ENCODE assay signal across 26 cellular contexts in genomic region chr1:33710989-33711388, GRCh38.
DNase-seq lines count a peak whose midpoint lies in the region; ATAC-seq and TF ChIP-seq lines count a peak whose summit lies in the region.
"Had no signal": no experiment of that assay in that cellular context is flagged by ENCODE, and none has a peak within 500 bp of the region (broad histone marks: within the 10 kb centered on the region; RNA-seq: fewer than 3 reads in every experiment).

No MANE protein-coding gene starts in this region.

- no peaks in the 10 kb centered on the region for H3K27me3 ChIP-seq in BLaER1 treated with 17β-estradiol and CSF1 and Interleukin-3, amounts not matched to agents 10 nM and 100 nM
- no peaks in the 10 kb centered on the region for H3K27me3 ChIP-seq in MG63
- H3K27me3 ChIP-seq: brain microvascular endothelial cell, hepatocyte had no signal

- TF ChIP-seq CTCF in AG04449 (IDR thresholded peaks at IDR 0.05; ENCODE audit: insufficient read depth, low read length, missing control alignments) (no peak), astrocyte of the spinal cord (IDR thresholded peaks at IDR 0.05; ENCODE audit: low read depth, low read length) (no peak)

- DNase-seq in AG04449 (ENCODE audit: low read depth, low spot score) (peak; percentile 4), MG63 (peak; percentile 31), astrocyte of the spinal cord (ENCODE audit: low read depth, low spot score) (peak; percentile 19), OCI-M1 (lab: John Stamatoyannopoulos, UW) (no peak)
- DNase-seq: activated CD4-positive, alpha-beta T cell treated with anti-CD3 and anti-CD28 coated beads for 4 hours; activated CD8-positive, alpha-beta T cell treated with anti-CD3 and anti-CD28 coated beads, Interleukin-2, amount 10 ng/mL, durations not matched to agents 7 days and 5 days; activated naive CD4-positive, alpha-beta T cell treated with anti-CD3 and anti-CD28 coated beads for 36 hours; brain microvascular endothelial cell; Calu3; EL; gastrocnemius medialis; H7; kidney glomerular epithelial cell; naive thymus-derived CD8-positive, alpha-beta T cell; nucleus accumbens; SHP77 treated with DMSO at 0.1 percent for 48 hours; stimulated activated CD4-positive, alpha-beta T cell treated with anti-CD3 and anti-CD28 coated beads, Interleukin-4, amount 100 ng/mL, for 4 hours; SW 1271; transverse colon had no signal

- H3K4me2 ChIP-seq in BLaER1 treated with 17β-estradiol and CSF1 and Interleukin-3, amounts not matched to agents 10 nM and 100 nM = peak overlapping the region in 8 of 11 experiments; percentile 39 to 72 (median 53); a peak in 15 of 22 replicates
- H3K4me2 ChIP-seq: hepatocyte had no signal

- POLR2A ChIA-PET in AG04449 (lab: Yijun Ruan, JAX) = no interaction called here

- H3K4me3 ChIP-seq in AG04449 (ENCODE audit: low read depth, low read length) (no peak overlapping the region), MG63 (no peak overlapping the region), astrocyte of the spinal cord (ENCODE audit: low read depth, low read length) (no peak overlapping the region)
- H3K4me3 ChIP-seq in BLaER1 treated with 17β-estradiol and CSF1 and Interleukin-3, amounts not matched to agents 10 nM and 100 nM = no peak overlapping the region
- H3K4me3 ChIP-seq: gastrocnemius medialis, hepatocyte, transverse colon had no signal

- H3K27ac ChIP-seq in BLaER1 treated with 17β-estradiol and CSF1 and Interleukin-3, amounts not matched to agents 10 nM and 100 nM = no peak overlapping the region
- H3K27ac ChIP-seq: brain microvascular endothelial cell, gastrocnemius medialis, hepatocyte, transverse colon, VCaP had no signal

- peaks cover 0 to 24% (median 18%) of the 10 kb centered on the region in 10 experiments; a peak in 16 of 20 replicates for H3K4me1 ChIP-seq in BLaER1 treated with 17β-estradiol and CSF1 and Interleukin-3, amounts not matched to agents 10 nM and 100 nM
- H3K4me1 ChIP-seq: gastrocnemius medialis, transverse colon had no signal

- no peak overlapping the region for H3K9ac ChIP-seq in BLaER1 treated with 17β-estradiol and CSF1 and Interleukin-3, amounts not matched to agents 10 nM and 100 nM

- H4K20me1 ChIP-seq in BLaER1 treated with 17β-estradiol and CSF1 and Interleukin-3, amounts not matched to agents 10 nM and 100 nM = no peaks in the 10 kb centered on the region

- in situ Hi-C loops in astrocyte of the spinal cord (cut with HindIII; ENCODE audit: low sequenced_read_pairs) = no loop called here

- no peaks in the 10 kb centered on the region for H3K9me3 ChIP-seq in BLaER1 treated with 17β-estradiol and CSF1 and Interleukin-3, amounts not matched to agents 10 nM and 100 nM (replicated peaks in 1 of 11)
- H3K9me3 ChIP-seq in MG63 = no peaks in the 10 kb centered on the region
- H3K9me3 ChIP-seq: gastrocnemius medialis, transverse colon had no signal

- ATAC-seq in HG02981 (IDR thresholded peaks at IDR 0.05; ENCODE audit: unreplicated experiment) = no peak
- ATAC-seq in GM21423 (IDR thresholded peaks at IDR 0.05; ENCODE audit: unreplicated experiment) = no peak
- no peak for ATAC-seq in GM21529 (IDR thresholded peaks at IDR 0.05; ENCODE audit: unreplicated experiment)
- ATAC-seq: activated CD8-positive, alpha-beta T cell treated with anti-CD3 and anti-CD28 coated beads, Interleukin-2, amount 10 ng/mL, durations not matched to agents 7 days and 5 days; esophagus mucosa; gastrocnemius medialis; naive thymus-derived CD8-positive, alpha-beta T cell had no signal

- H3K36me3 ChIP-seq in BLaER1 treated with 17β-estradiol and CSF1 and Interleukin-3, amounts not matched to agents 10 nM and 100 nM = no peaks in the 10 kb centered on the region
- no peaks in the 10 kb centered on the region for H3K36me3 ChIP-seq in MG63
- H3K36me3 ChIP-seq: brain microvascular endothelial cell, gastrocnemius medialis, transverse colon had no signal

- CTCF ChIA-PET in AG04449 (lab: Yijun Ruan, JAX) = no interaction called here
